Comparison of ENCODE assay signal across 25 cellular contexts in the genomic region with DNA sequence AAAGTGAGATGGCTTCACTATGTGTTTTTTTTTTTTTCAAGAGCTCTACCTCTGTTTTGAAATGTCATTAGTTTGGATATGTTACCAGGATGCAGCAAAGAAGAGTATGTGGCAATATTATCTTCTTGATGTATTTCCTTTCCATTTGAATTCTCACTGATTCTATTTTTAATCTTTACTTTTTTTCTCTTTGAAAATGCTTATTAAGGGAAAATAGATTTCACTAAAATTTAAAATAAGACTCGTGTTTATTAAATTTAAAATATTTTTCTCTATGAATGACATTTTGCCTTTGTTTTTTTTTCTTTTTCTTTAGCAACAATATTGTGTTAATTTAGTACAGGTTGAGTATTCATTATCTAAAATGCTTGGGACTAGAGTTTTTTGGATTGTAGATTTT.
"Had no signal": no experiment of that assay in that cellular context is flagged by ENCODE, and none has a peak within 500 bp of the region (broad histone marks: within the 10 kb centered on the region; RNA-seq: fewer than 3 reads in every experiment).

No MANE protein-coding gene starts in this region.

- H3K27ac Mint-ChIP-seq: activated CD8-positive, alpha-beta T cell treated with anti-CD3 and anti-CD28 coated beads, Interleukin-2, amount 10 ng/mL, durations not matched to agents 7 days and 5 days; activated naive CD4-positive, alpha-beta T cell treated with anti-CD3 and anti-CD28 coated beads for 36 hours; activated naive CD8-positive, alpha-beta T cell; activated T-cell treated with anti-CD3 and anti-CD28 coated beads, Interleukin-2, amount 50 U/mL, for 24 hours; activated T-helper 1 cell treated with anti-CD3 and anti-CD28 coated beads, Interleukin-12 subunit alpha, Interleukin-12 subunit beta, Interleukin-2, Interleukin-4 antibody, amounts not matched to agents 30 ng/mL and 10 ng/mL and 1 ng/mL, durations not matched to agents 14 hours and 24 hours and 36 hours; T-helper 1 cell treated with Interleukin-12 subunit alpha and Interleukin-12 subunit beta and Interleukin-4 antibody, amounts not matched to agents 30 μg/mL and 1 μg/mL, for 36 hours; WTC11 had no signal

- H3K27me3 Mint-ChIP-seq: activated naive CD8-positive, alpha-beta T cell; activated T-cell treated with anti-CD3 and anti-CD28 coated beads, Interleukin-2, amount 50 U/mL, for 24 hours had no signal

- H3K9me3 ChIP-seq: Peyer's patch, SJCRH30 had no signal

- H3K4me3 Mint-ChIP-seq: activated CD8-positive, alpha-beta T cell treated with anti-CD3 and anti-CD28 coated beads, Interleukin-2, amount 10 ng/mL, durations not matched to agents 7 days and 5 days; activated naive CD4-positive, alpha-beta T cell treated with anti-CD3 and anti-CD28 coated beads for 36 hours; activated naive CD8-positive, alpha-beta T cell; activated T-cell treated with anti-CD3 and anti-CD28 coated beads, Interleukin-2, amount 50 U/mL, for 24 hours; activated T-helper 1 cell treated with anti-CD3 and anti-CD28 coated beads, Interleukin-12 subunit alpha, Interleukin-12 subunit beta, Interleukin-2, Interleukin-4 antibody, amounts not matched to agents 30 ng/mL and 10 ng/mL and 1 ng/mL, durations not matched to agents 14 hours and 24 hours and 36 hours; T-helper 1 cell treated with Interleukin-12 subunit alpha and Interleukin-12 subunit beta and Interleukin-4 antibody, amounts not matched to agents 30 μg/mL and 1 μg/mL, for 36 hours; WTC11 had no signal

- DNase-seq: activated CD4-positive, alpha-beta T cell treated with anti-CD3 and anti-CD28 coated beads for 48 hours; activated CD4-positive, alpha-beta T cell treated with anti-CD3 and anti-CD28 coated beads, Interleukin-2, amount 50 U/mL, for 4 hours; activated CD4-positive, CD25-positive, alpha-beta regulatory T cell treated with anti-CD3 and anti-CD28 coated beads, Interleukin-2, amount 50 U/mL, for 72 hours; activated CD8-positive, alpha-beta T cell treated with anti-CD3 and anti-CD28 coated beads, Interleukin-2, amount 10 ng/mL, durations not matched to agents 7 days and 5 days; activated effector memory CD4-positive, alpha-beta T cell treated with anti-CD3 and anti-CD28 coated beads, Interleukin-2, amount 50 U/mL, for 16 hours; activated naive CD4-positive, alpha-beta T cell treated with anti-CD3 and anti-CD28 coated beads for 36 hours; activated T-cell treated with anti-CD3 and anti-CD28 coated beads, Interleukin-2, amount 50 U/mL, for 24 hours; Karpas-422; MM.1S; NCI-H1105; NCI-H1436; NCI-H1694 treated with DMSO at 0.1 percent for 48 hours; NCI-H2029 treated with DMSO at 0.1 percent for 48 hours; NCI-H345; NCI-H510A; NCI-H69; Peyer's patch; Right ventricle myocardium superior; SJCRH30 had no signal

- H3K27ac ChIP-seq: Peyer's patch, RWPE1, SJCRH30 had no signal

- ATAC-seq: activated CD8-positive, alpha-beta T cell treated with anti-CD3 and anti-CD28 coated beads, Interleukin-2, amount 10 ng/mL, durations not matched to agents 7 days and 5 days; SK-N-SH treated with all-trans-retinoic acid at 6 μM for 48 hours; WTC11 had no signal

- H3K4me1 ChIP-seq: Peyer's patch, SJCRH30 had no signal

- H3K9me3 Mint-ChIP-seq: activated naive CD4-positive, alpha-beta T cell treated with anti-CD3 and anti-CD28 coated beads for 36 hours; activated T-cell treated with anti-CD3 and anti-CD28 coated beads, Interleukin-2, amount 50 U/mL, for 24 hours; activated T-helper 1 cell treated with anti-CD3 and anti-CD28 coated beads, Interleukin-12 subunit alpha, Interleukin-12 subunit beta, Interleukin-2, Interleukin-4 antibody, amounts not matched to agents 30 ng/mL and 10 ng/mL and 1 ng/mL, durations not matched to agents 14 hours and 24 hours and 36 hours; T-helper 1 cell treated with Interleukin-12 subunit alpha and Interleukin-12 subunit beta and Interleukin-4 antibody, amounts not matched to agents 30 μg/mL and 1 μg/mL, for 36 hours; WTC11 had no signal

- H3K27me3 ChIP-seq: Peyer's patch, SJCRH30 had no signal

- H3K4me3 ChIP-seq: Peyer's patch, SJCRH30 had no signal
